ENCODE assay signal across 1 cellular context in genomic region chr16:58515125-58515870, GRCh38.
TF ChIP-seq lines count a peak whose summit lies in the region.

TSS of gene SETD6 (plus strand) at chr16:58515517. CDS start at chr16:58515538, 21 bp downstream.

TF ChIP-seq in HepG2, 621 proteins besides CTCF, POLR2A, EP300 and RAD21 (continued from another document and continues in another):
- no peak for TF ChIP-seq TBL1XR1 (IDR thresholded peaks at IDR 0.05; ENCODE audit: borderline replicate concordance, low read length, partially characterized antibody)
- TF ChIP-seq ZNF280B (CRISPR knock-in tag; IDR thresholded peaks at IDR 0.05; ENCODE audit: borderline replicate concordance), result peak; percentile 43; the same call in 1 of the 2 replicates
- no peak for TF ChIP-seq ATM (IDR thresholded peaks at IDR 0.05; ENCODE audit: borderline replicate concordance)
- peak; percentile 86 for TF ChIP-seq ZNF33B (CRISPR knock-in tag; IDR thresholded peaks at IDR 0.05)
- peak; percentile 88 for TF ChIP-seq IKZF5 (CRISPR knock-in tag; IDR thresholded peaks at IDR 0.05)
- peak; percentile 97 for TF ChIP-seq ZNF781 (CRISPR knock-in tag; IDR thresholded peaks at IDR 0.05; ENCODE audit: borderline replicate concordance, not compliant biosample characterization)
- TF ChIP-seq HDAC2 (CRISPR knock-in tag; IDR thresholded peaks at IDR 0.05), result peak; percentile 87
- TF ChIP-seq POLR2AphosphoS2 (IDR thresholded peaks at IDR 0.05; ENCODE audit: low read depth, low read length), result no peak
- TF ChIP-seq ZNF367 (CRISPR knock-in tag; IDR thresholded peaks at IDR 0.05; ENCODE audit: borderline replicate concordance), result peak; percentile 94; the same call in 1 of the 2 replicates
- TF ChIP-seq ZNF557 (CRISPR knock-in tag; IDR thresholded peaks at IDR 0.05), result 0 out of 2 replicates have a peak, but pooled peaks have one; percentile 48
- TF ChIP-seq POGK (CRISPR knock-in tag; conservative IDR thresholded peaks at IDR 0.05), result peak; percentile 93
- peak; percentile 63; the same call in 1 of the 2 replicates for TF ChIP-seq ZNF441 (CRISPR knock-in tag; IDR thresholded peaks at IDR 0.05; ENCODE audit: borderline replicate concordance)
- TF ChIP-seq ZIK1 (CRISPR knock-in tag; IDR thresholded peaks at IDR 0.05; ENCODE audit: borderline replicate concordance, low read depth), result peak; percentile 92
- peak; percentile 71; the same call in 1 of the 2 replicates for TF ChIP-seq ELF4 (CRISPR knock-in tag; IDR thresholded peaks at IDR 0.05; ENCODE audit: borderline replicate concordance)
- TF ChIP-seq ZNF761 (CRISPR knock-in tag; conservative IDR thresholded peaks at IDR 0.05), result peak; percentile 99
- TF ChIP-seq ZNF296 (CRISPR knock-in tag; conservative IDR thresholded peaks at IDR 0.05), result peak; percentile 96
- peak; percentile 62; the same call in 1 of the 2 replicates for TF ChIP-seq CREB1 (IDR thresholded peaks at IDR 0.05)
- peak; percentile 59; the same call in 1 of the 2 replicates for TF ChIP-seq CREB1 (CRISPR knock-in tag; IDR thresholded peaks at IDR 0.05)
- TF ChIP-seq GATAD1 (CRISPR knock-in tag; IDR thresholded peaks at IDR 0.05), result peak; percentile 92
- peak; percentile 89 for TF ChIP-seq AKNA (CRISPR knock-in tag; IDR thresholded peaks at IDR 0.05; ENCODE audit: borderline replicate concordance)
- TF ChIP-seq ZSCAN12 (CRISPR knock-in tag; IDR thresholded peaks at IDR 0.05), result peak; percentile 95; the same call in 1 of the 2 replicates
- TF ChIP-seq MBNL3 (CRISPR knock-in tag; conservative IDR thresholded peaks at IDR 0.05), result no peak
- TF ChIP-seq ZNF546 (CRISPR knock-in tag; conservative IDR thresholded peaks at IDR 0.05), result peak; percentile 98
- no peak for TF ChIP-seq ZNF550 (CRISPR knock-in tag; IDR thresholded peaks at IDR 0.05; ENCODE audit: borderline replicate concordance)
- peak; percentile 19; the same call in 1 of the 2 replicates for TF ChIP-seq SIX4 (CRISPR knock-in tag; IDR thresholded peaks at IDR 0.05)
- TF ChIP-seq ZNF816 (CRISPR knock-in tag; IDR thresholded peaks at IDR 0.05; ENCODE audit: borderline replicate concordance), result peak; percentile 97
- peak; percentile 96 for TF ChIP-seq BORCS8-MEF2B (CRISPR knock-in tag; IDR thresholded peaks at IDR 0.05)
- TF ChIP-seq ZNF143 (CRISPR knock-in tag; IDR thresholded peaks at IDR 0.05), result peak; percentile 74
- TF ChIP-seq HBP1 (CRISPR knock-in tag; IDR thresholded peaks at IDR 0.05; ENCODE audit: low read depth), result peak; percentile 91
- no peak for TF ChIP-seq MLX (CRISPR knock-in tag; IDR thresholded peaks at IDR 0.05)
- peak; percentile 90; the same call in 1 of the 2 replicates for TF ChIP-seq PAWR (CRISPR knock-in tag; IDR thresholded peaks at IDR 0.05; ENCODE audit: borderline replicate concordance)
- TF ChIP-seq JUN (CRISPR knock-in tag; IDR thresholded peaks at IDR 0.05), result peak; percentile 52; the same call in 1 of the 2 replicates
- no peak for TF ChIP-seq DMTF1 (CRISPR knock-in tag; IDR thresholded peaks at IDR 0.05)
- TF ChIP-seq ZNF264 (CRISPR knock-in tag; IDR thresholded peaks at IDR 0.05), result peak; percentile 89; the same call in 1 of the 2 replicates
- peak; percentile 92 for TF ChIP-seq ASH2L (IDR thresholded peaks at IDR 0.05; ENCODE audit: insufficient read length, low read depth, low read length)
- TF ChIP-seq ZNF577 (CRISPR knock-in tag; IDR thresholded peaks at IDR 0.05; ENCODE audit: borderline replicate concordance, low read depth), result 0 out of 2 replicates have a peak, but pooled peaks have one; percentile 88
- TF ChIP-seq ZFP36L2 (CRISPR knock-in tag; IDR thresholded peaks at IDR 0.05), result no peak; the same call in 1 of the 2 replicates
- 0 out of 2 replicates have a peak, but pooled peaks have one; percentile 56 for TF ChIP-seq ZMYM2 (CRISPR knock-in tag; IDR thresholded peaks at IDR 0.05)
- peak; percentile 67; the same call in 1 of the 2 replicates for TF ChIP-seq RFXANK (CRISPR knock-in tag; IDR thresholded peaks at IDR 0.05)
- TF ChIP-seq YEATS4 (CRISPR knock-in tag; IDR thresholded peaks at IDR 0.05; ENCODE audit: borderline replicate concordance), result peak; percentile 98
- TF ChIP-seq MAFF (IDR thresholded peaks at IDR 0.05; ENCODE audit: low read depth, low read length), result no peak
- peak; percentile 78; the same call in 1 of the 2 replicates for TF ChIP-seq ZNF337 (CRISPR knock-in tag; IDR thresholded peaks at IDR 0.05; ENCODE audit: borderline replicate concordance, low read depth)
- TF ChIP-seq ZKSCAN1 (IDR thresholded peaks at IDR 0.05; ENCODE audit: low read length), result no peak
- TF ChIP-seq ZNF431 (CRISPR knock-in tag; IDR thresholded peaks at IDR 0.05; ENCODE audit: borderline replicate concordance, low read depth), result peak; percentile 89; the same call in 1 of the 2 replicates
- TF ChIP-seq MTA3 (CRISPR knock-in tag; IDR thresholded peaks at IDR 0.05), result no peak
- TF ChIP-seq NCOA1 (CRISPR knock-in tag; IDR thresholded peaks at IDR 0.05), result 0 out of 2 replicates have a peak, but pooled peaks have one; percentile 40
- peak; percentile 100 for TF ChIP-seq MXD1 (CRISPR knock-in tag; IDR thresholded peaks at IDR 0.05)
- TF ChIP-seq CC2D1A (CRISPR knock-in tag; IDR thresholded peaks at IDR 0.05), result no peak; the same call in 1 of the 2 replicates
- TF ChIP-seq ZBTB37 (CRISPR knock-in tag; IDR thresholded peaks at IDR 0.05), result no peak
- peak; percentile 94 for TF ChIP-seq ZBTB8A (CRISPR knock-in tag; IDR thresholded peaks at IDR 0.05; ENCODE audit: borderline replicate concordance, low read depth)
- TF ChIP-seq THAP11 (CRISPR knock-in tag; IDR thresholded peaks at IDR 0.05), result peak; percentile 92
- no peak; the same call in 1 of the 2 replicates for TF ChIP-seq GPN1 (CRISPR knock-in tag; IDR thresholded peaks at IDR 0.05; ENCODE audit: borderline replicate concordance)
